1 cellular context compared by ENCODE assay signal in genomic region chr5:168317096-168317520, GRCh38.
A peak's percentile ranks its signal among the peaks of the same experiment; 100 is the strongest.
TF ChIP-seq lines count a peak whose summit lies in the region.

No MANE protein-coding gene starts in this region.

TF ChIP-seq in A549, 52 proteins besides CTCF, POLR2A, EP300 and RAD21:
- no peak for TF ChIP-seq USF2 (IDR thresholded peaks at IDR 0.05)
- no peak for TF ChIP-seq BCL3 (IDR thresholded peaks at IDR 0.05)
- TF ChIP-seq FOSL2 (IDR thresholded peaks at IDR 0.05), result no peak
- TF ChIP-seq FOSL2 (CRISPR knock-in tag; IDR thresholded peaks at IDR 0.05), result 0 out of 2 replicates have a peak, but pooled peaks have one; percentile 3
- no peak for TF ChIP-seq ZC3H11A (IDR thresholded peaks at IDR 0.05)
- no peak for TF ChIP-seq NFE2L2 (conservative IDR thresholded peaks at IDR 0.05; ENCODE audit: low read length)
- TF ChIP-seq CBX8 (IDR thresholded peaks at IDR 0.05), result no peak
- no peak for TF ChIP-seq CHD4 (IDR thresholded peaks at IDR 0.05; ENCODE audit: borderline replicate concordance)
- TF ChIP-seq, protein P1, sequence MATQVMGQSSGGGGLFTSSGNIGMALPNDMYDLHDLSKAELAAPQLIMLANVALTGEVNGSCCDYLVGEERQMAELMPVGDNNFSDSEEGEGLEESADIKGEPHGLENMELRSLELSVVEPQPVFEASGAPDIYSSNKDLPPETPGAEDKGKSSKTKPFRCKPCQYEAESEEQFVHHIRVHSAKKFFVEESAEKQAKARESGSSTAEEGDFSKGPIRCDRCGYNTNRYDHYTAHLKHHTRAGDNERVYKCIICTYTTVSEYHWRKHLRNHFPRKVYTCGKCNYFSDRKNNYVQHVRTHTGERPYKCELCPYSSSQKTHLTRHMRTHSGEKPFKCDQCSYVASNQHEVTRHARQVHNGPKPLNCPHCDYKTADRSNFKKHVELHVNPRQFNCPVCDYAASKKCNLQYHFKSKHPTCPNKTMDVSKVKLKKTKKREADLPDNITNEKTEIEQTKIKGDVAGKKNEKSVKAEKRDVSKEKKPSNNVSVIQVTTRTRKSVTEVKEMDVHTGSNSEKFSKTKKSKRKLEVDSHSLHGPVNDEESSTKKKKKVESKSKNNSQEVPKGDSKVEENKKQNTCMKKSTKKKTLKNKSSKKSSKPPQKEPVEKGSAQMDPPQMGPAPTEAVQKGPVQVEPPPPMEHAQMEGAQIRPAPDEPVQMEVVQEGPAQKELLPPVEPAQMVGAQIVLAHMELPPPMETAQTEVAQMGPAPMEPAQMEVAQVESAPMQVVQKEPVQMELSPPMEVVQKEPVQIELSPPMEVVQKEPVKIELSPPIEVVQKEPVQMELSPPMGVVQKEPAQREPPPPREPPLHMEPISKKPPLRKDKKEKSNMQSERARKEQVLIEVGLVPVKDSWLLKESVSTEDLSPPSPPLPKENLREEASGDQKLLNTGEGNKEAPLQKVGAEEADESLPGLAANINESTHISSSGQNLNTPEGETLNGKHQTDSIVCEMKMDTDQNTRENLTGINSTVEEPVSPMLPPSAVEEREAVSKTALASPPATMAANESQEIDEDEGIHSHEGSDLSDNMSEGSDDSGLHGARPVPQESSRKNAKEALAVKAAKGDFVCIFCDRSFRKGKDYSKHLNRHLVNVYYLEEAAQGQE (IDR thresholded peaks at IDR 0.05), result no peak
- TF ChIP-seq HOXA7 (CRISPR knock-in tag; IDR thresholded peaks at IDR 0.05), result no peak
- TF ChIP-seq HOXB5 (CRISPR knock-in tag; IDR thresholded peaks at IDR 0.05), result peak; percentile 14; the same call in 1 of the 2 replicates
- peak; percentile 86 for TF ChIP-seq ZFP36 (IDR thresholded peaks at IDR 0.05; ENCODE audit: borderline replicate concordance, partially characterized antibody)
- no peak for TF ChIP-seq ATOH8 (CRISPR knock-in tag; IDR thresholded peaks at IDR 0.05; ENCODE audit: low read depth)
- TF ChIP-seq KDM1A (IDR thresholded peaks at IDR 0.05; ENCODE audit: low read depth), result peak; percentile 83
